In the genomic region with DNA sequence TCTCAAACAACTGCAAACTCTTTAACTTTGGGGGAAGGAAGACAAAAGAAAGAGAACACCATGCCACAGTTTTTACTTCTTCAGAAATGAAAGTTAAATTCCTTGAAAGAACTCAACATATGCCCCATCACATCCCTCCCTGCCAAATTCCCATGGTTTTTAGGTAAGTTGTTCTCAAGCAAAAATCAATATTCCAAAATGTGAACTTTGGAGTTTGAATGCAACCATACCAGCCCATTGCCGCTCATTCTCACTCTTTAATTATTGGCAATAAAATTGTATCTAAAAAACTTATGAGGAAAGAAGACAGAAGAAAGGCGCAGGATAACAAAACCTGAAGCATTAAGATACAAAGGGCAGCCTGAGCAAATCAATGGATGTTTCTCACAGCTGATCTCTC, we compare ENCODE assay signal across 9 cellular contexts.
"Had no signal": no experiment of that assay in that cellular context is flagged by ENCODE, and none has a peak within 500 bp of the region (broad histone marks: within the 10 kb centered on the region; RNA-seq: fewer than 3 reads in every experiment).

No MANE protein-coding gene starts in this region.

- H3K27ac ChIP-seq: HL-60 had no signal

- H3K36me3 ChIP-seq: HAP-1 had no signal

- ATAC-seq: HCT116, K562 had no signal

- H3K4me1 ChIP-seq: HAP-1 had no signal

- H3K9me3 Mint-ChIP-seq: HFFc6 had no signal

- DNase-seq: GOT3, H7, HFFc6, IMR-90, KG1 had no signal

- H3K4me3 Mint-ChIP-seq: HFFc6 had no signal

- H3K4me3 ChIP-seq: HAP-1, K562 had no signal

- H3K9me3 ChIP-seq: HAP-1 had no signal

- H3K27ac Mint-ChIP-seq: HFFc6 had no signal
